8 cellular contexts compared by ENCODE assay signal in the genomic region with DNA sequence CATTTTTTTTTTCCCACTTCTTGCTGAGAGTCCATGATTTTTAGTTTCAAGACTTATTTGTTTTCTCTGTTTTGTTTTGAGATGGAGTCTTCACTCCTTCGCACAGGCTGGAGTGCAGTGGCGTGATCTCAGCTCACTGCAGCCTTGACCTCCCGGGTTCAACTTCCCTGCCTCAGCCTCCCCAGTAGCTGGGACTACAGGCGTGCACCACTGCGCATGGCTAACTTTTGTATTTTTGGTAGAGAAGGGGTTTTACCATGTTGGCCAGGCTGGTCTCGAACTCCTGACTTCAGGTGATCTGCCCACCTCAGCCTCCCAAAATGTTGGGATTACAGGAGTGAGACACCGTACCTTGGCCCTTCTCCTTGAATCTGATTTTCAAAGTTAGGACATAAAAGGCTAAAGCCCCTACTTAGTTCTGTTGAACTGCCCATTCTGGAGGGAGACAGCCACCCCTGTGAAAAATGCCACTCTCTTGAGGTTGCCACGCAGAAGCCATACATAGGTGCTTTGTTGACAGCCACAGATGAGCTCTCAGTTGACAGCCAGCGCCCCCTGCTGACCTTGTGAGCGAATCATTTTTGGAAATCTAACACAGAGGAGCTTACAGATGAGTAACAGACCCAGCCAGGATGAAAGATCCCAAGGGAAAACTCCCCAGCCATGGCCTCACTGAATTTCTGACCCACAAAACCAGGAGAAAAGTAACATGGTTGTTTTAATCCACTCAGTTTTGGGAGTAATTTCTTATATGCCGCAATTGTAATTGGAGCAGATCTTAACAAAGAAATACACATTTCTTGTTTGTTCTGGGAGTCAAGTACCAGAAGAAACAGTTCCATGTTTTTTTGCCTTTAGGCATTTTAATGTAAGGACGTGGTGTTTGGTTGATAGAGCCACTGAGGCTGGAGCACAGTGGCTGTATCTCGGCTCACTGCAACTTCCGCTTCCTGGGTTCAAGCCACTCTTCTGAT. TPM values are rescaled to one million over a fixed set of nuclear protein-coding genes. Genes with fewer than 3 reads are reported as not detected.
DNase-seq lines count a peak whose midpoint lies in the region; ATAC-seq and TF ChIP-seq lines count a peak whose summit lies in the region.

No MANE protein-coding gene starts in this region.

- H3F3A ChIP-seq in PC-9 (ENCODE audit: insufficient read depth, low read depth) (no peaks in the 10 kb centered on the region), neural cell (ENCODE audit: insufficient read depth, low read length, poor library complexity, severe bottlenecking) (no peaks in the 10 kb centered on the region)

- H3K27ac Mint-ChIP-seq in CD8-positive, alpha-beta memory T cell = peak overlapping the region in 3 of 8 donors; percentile 4 to 30 (median 7)
- no peak overlapping the region for H3K27ac Mint-ChIP-seq in activated T-cell treated with anti-CD3 and anti-CD28 coated beads, Interleukin-2, amount 50 U/mL, for 24 hours

- H3K79me2 ChIP-seq in KMS-11 (ENCODE audit: insufficient read depth, low read depth) (no peaks in the 10 kb centered on the region), PC-9 (ENCODE audit: low read depth) (no peaks in the 10 kb centered on the region), neural cell (replicated peaks; ENCODE audit: insufficient read depth, low read length) (no peaks in the 10 kb centered on the region)

- intact Hi-C loops in PC-9 (cut with micrococcal nuclease; ENCODE audit: unreplicated experiment) = loop anchor here (1.0 to 5.0 kb wide), 2 partner anchors 79 to 214 kb away; no protein-coding TSS in a partner anchor

- no peaks in the 10 kb centered on the region for H3K27me3 ChIP-seq in CD8-positive, alpha-beta memory T cell (ENCODE audit: insufficient read depth, low read length, poor library complexity, severe bottlenecking)
- H3K27me3 ChIP-seq in KMS-11 (ENCODE audit: insufficient read depth, low read depth) (no peaks in the 10 kb centered on the region), PC-9 (ENCODE audit: insufficient read depth, low read depth) (no peaks in the 10 kb centered on the region), neural cell (ENCODE audit: insufficient read depth, low read depth, low read length) (no peaks in the 10 kb centered on the region)

- H3K9me3 Mint-ChIP-seq in CD8-positive, alpha-beta memory T cell = no peaks in the 10 kb centered on the region
- no peaks in the 10 kb centered on the region for H3K9me3 Mint-ChIP-seq in activated T-cell treated with anti-CD3 and anti-CD28 coated beads, Interleukin-2, amount 50 U/mL, for 24 hours

- H3K9me2 ChIP-seq in PC-9 (ENCODE audit: insufficient read depth) = no peaks in the 10 kb centered on the region
- H3K9me2 ChIP-seq in neural cell (ENCODE audit: insufficient read depth, low read length) = no peaks in the 10 kb centered on the region

- H3K4me2 ChIP-seq in KMS-11 (no peak overlapping the region), PC-9 (no peak overlapping the region), neural cell (ENCODE audit: low read length) (no peak overlapping the region)

- no peaks in the 10 kb centered on the region for H3K9me3 ChIP-seq in CD8-positive, alpha-beta memory T cell (ENCODE audit: low read length)
- H3K9me3 ChIP-seq in PC-9 (ENCODE audit: insufficient read depth, low read depth) (no peaks in the 10 kb centered on the region), neural cell (ENCODE audit: low read length) (no peaks in the 10 kb centered on the region)

- no peak overlapping the region for H3K27ac ChIP-seq in CD8-positive, alpha-beta memory T cell (ENCODE audit: low read depth, low read length)
- H3K27ac ChIP-seq in KMS-11 = no peak overlapping the region
- no peak overlapping the region for H3K27ac ChIP-seq in PC-9
- H3K27ac ChIP-seq in neural cell (ENCODE audit: low read length) = no peak overlapping the region

- CTCF ChIA-PET in CD8-positive, alpha-beta memory T cell (lab: Charles Lee) = interaction anchor here (0.7 to 2.0 kb wide), 22 partner anchors 10 to 396 kb away, joined by 3 to 8 read pairs (median 4); partner anchors contain the start of gene DHODH
- CTCF ChIA-PET in PC-9 (lab: Charles Lee) = interaction anchor here (0.6 to 1.5 kb wide), 6 partner anchors 22 to 181 kb away, joined by 3 to 11 read pairs (median 4); no protein-coding TSS in a partner anchor

- H3K9ac ChIP-seq in KMS-11 (no peak overlapping the region), neural cell (ENCODE audit: low read length) (no peak overlapping the region)

- peak; percentile 89 for ATAC-seq in stimulated activated naive CD8-positive, alpha-beta T cell treated with anti-CD3 and anti-CD28 coated beads, Interleukin-15, Interleukin-2, amounts not matched to agents 100 U/mL and 50 U/mL, for 24 hours

- TF ChIP-seq CTCF in GM20000 (IDR thresholded peaks at IDR 0.05; ENCODE audit: extremely low read depth, missing control alignments) (peak; percentile 87), KMS-11 (conservative IDR thresholded peaks at IDR 0.05; ENCODE audit: low read depth, low read length) (peak; percentile 94), PC-9 (conservative IDR thresholded peaks at IDR 0.05) (peak; percentile 89), fibroblast of mammary gland (conservative IDR thresholded peaks at IDR 0.05; ENCODE audit: control insufficient read depth, insufficient read depth, low read depth, low read length) (peak; percentile 83), neural cell (IDR thresholded peaks at IDR 0.05; ENCODE audit: poor library complexity, severe bottlenecking) (peak; percentile 70)

- peak; percentile 54 to 84 (median 66) for DNase-seq in CD8-positive, alpha-beta memory T cell
- DNase-seq in GM20000 (ENCODE audit: low spot score) (peak; percentile 80), PC-9 (peak; percentile 48 to 75), fibroblast of mammary gland (ENCODE audit: low read depth) (peak; percentile 92)
- DNase-seq in activated T-cell treated with anti-CD3 and anti-CD28 coated beads, Interleukin-2, amount 50 U/mL, for 24 hours = peak; percentile 84
- DNase-seq in stimulated activated naive CD8-positive, alpha-beta T cell treated with anti-CD3 and anti-CD28 coated beads, Interleukin-15, Interleukin-2, amounts not matched to agents 100 U/mL and 50 U/mL, for 24 hours = peak; percentile 83

- peaks cover 5% of the 10 kb centered on the region for H3K4me1 ChIP-seq in CD8-positive, alpha-beta memory T cell (ENCODE audit: insufficient read depth, low read length)
- H3K4me1 ChIP-seq in KMS-11 (ENCODE audit: low read depth, poor library complexity, severe bottlenecking) = peaks cover 8% of the 10 kb centered on the region
- H3K4me1 ChIP-seq in PC-9 (replicated peaks; ENCODE audit: insufficient read depth) = no peaks in the 10 kb centered on the region

- no TSS peak for BruUV-seq in PC-9 (replicated peaks; lab: Mats Ljungman, UMichigan)

- H3K36me3 Mint-ChIP-seq in CD8-positive, alpha-beta memory T cell = no peaks in the 10 kb centered on the region
- no peaks in the 10 kb centered on the region for H3K36me3 Mint-ChIP-seq in activated T-cell treated with anti-CD3 and anti-CD28 coated beads, Interleukin-2, amount 50 U/mL, for 24 hours (ENCODE audit: low read depth)

- H3K4me3 Mint-ChIP-seq in CD8-positive, alpha-beta memory T cell = no peak overlapping the region
- H3K4me3 Mint-ChIP-seq in activated T-cell treated with anti-CD3 and anti-CD28 coated beads, Interleukin-2, amount 50 U/mL, for 24 hours = no peak overlapping the region

- POLR2A ChIA-PET in CD8-positive, alpha-beta memory T cell (lab: Charles Lee) = no interaction called here
- POLR2A ChIA-PET in PC-9 (lab: Charles Lee; ENCODE audit: unreplicated experiment) = interaction anchor here (0.6 kb wide), 1 partner anchor 120 kb away, joined by 4 read pairs; no protein-coding TSS in a partner anchor

- peaks cover 5 to 12% (median 8%) of the 10 kb centered on the region in 3 donors for H3K4me1 Mint-ChIP-seq in CD8-positive, alpha-beta memory T cell
- H3K4me1 Mint-ChIP-seq in activated T-cell treated with anti-CD3 and anti-CD28 coated beads, Interleukin-2, amount 50 U/mL, for 24 hours (ENCODE audit: low read depth) = peaks cover 5% of the 10 kb centered on the region

- no peak overlapping the region for H3K4me3 ChIP-seq in CD8-positive, alpha-beta memory T cell (ENCODE audit: low read length)
- H3K4me3 ChIP-seq in KMS-11 (IDR thresholded peaks at IDR 0.05; ENCODE audit: insufficient read depth, low read depth, low read length) (no peak overlapping the region), PC-9 (no peak overlapping the region), fibroblast of mammary gland (ENCODE audit: control insufficient read depth, low read depth, low read length) (no peak overlapping the region), neural cell (ENCODE audit: low read length) (no peak overlapping the region)

- peaks cover 0 to 3% of the 10 kb centered on the region in 2 donors for H3K27me3 Mint-ChIP-seq in CD8-positive, alpha-beta memory T cell
- H3K27me3 Mint-ChIP-seq in activated T-cell treated with anti-CD3 and anti-CD28 coated beads, Interleukin-2, amount 50 U/mL, for 24 hours = no peaks in the 10 kb centered on the region

- TF ChIP-seq EP300 in neural cell (conservative IDR thresholded peaks at IDR 0.05; ENCODE audit: poor library complexity, severe bottlenecking) = no peak

- H2AFZ ChIP-seq in KMS-11 (ENCODE audit: low read depth) = no peak overlapping the region; the same call in 1 of the 2 replicates
- H2AFZ ChIP-seq in PC-9 = no peak overlapping the region
- H2AFZ ChIP-seq in neural cell (ENCODE audit: low read depth, low read length) = no peak overlapping the region

- no peaks in the 10 kb centered on the region for H3K36me3 ChIP-seq in CD8-positive, alpha-beta memory T cell (ENCODE audit: insufficient read depth, low read length)
- H3K36me3 ChIP-seq in KMS-11 (ENCODE audit: insufficient read depth) (no peaks in the 10 kb centered on the region), PC-9 (ENCODE audit: low read depth) (no peaks in the 10 kb centered on the region), neural cell (ENCODE audit: insufficient read depth, low read length) (no peaks in the 10 kb centered on the region)

- TF ChIP-seq RAD21 in neural cell (conservative IDR thresholded peaks at IDR 0.05) = peak; percentile 67

- H4K20me1 ChIP-seq in KMS-11 (ENCODE audit: insufficient read depth) = no peaks in the 10 kb centered on the region
- no peaks in the 10 kb centered on the region for H4K20me1 ChIP-seq in PC-9 (ENCODE audit: insufficient read depth)
- no peaks in the 10 kb centered on the region for H4K20me1 ChIP-seq in neural cell (ENCODE audit: insufficient read depth)

TF ChIP-seq in neural cell, 6 proteins besides CTCF, POLR2A, EP300 and RAD21 (continues in another document):
- no peak for TF ChIP-seq MXI1 (conservative IDR thresholded peaks at IDR 0.05; ENCODE audit: poor library complexity, severe bottlenecking)
- TF ChIP-seq EZH2 (IDR thresholded peaks at IDR 0.05; ENCODE audit: borderline replicate concordance, insufficient read depth, low read length, poor library complexity, severe bottlenecking) = no peak

RNA-seq across cellular contexts. Expression of gene PKD1L3, which starts 38.8 kb away (rescaled TPM):
- not detected for total RNA-seq in CD8-positive, alpha-beta memory T cell
- not detected for polyA plus RNA-seq in CD8-positive, alpha-beta memory T cell
- total RNA-seq in PC-9 (2021) = not detected in 2 replicates
- 0.16 and 0.22 TPM in 2 replicates for polyA plus RNA-seq in neural cell
- polyA minus RNA-seq in neural cell = under 0.01 and 0.12 TPM in 2 replicates

RNA-seq across cellular contexts. Expression of gene DHODH, which starts 47.2 kb away (rescaled TPM):
- 10 to 100 TPM; 26.2 to 28.5 TPM for total RNA-seq in CD8-positive, alpha-beta memory T cell
- polyA plus RNA-seq in CD8-positive, alpha-beta memory T cell = 10.7 TPM
- 10.6 and 12.1 TPM in 2 replicates for total RNA-seq in PC-9 (2021)
- 3.5 and 3.8 TPM in 2 replicates for polyA plus RNA-seq in neural cell
- polyA minus RNA-seq in neural cell = 2.4 and 3.1 TPM in 2 replicates
